14 cellular contexts compared by ENCODE assay signal in genomic region chr16:889586-889985, GRCh38.
DNase-seq lines count a peak whose midpoint lies in the region; ATAC-seq and TF ChIP-seq lines count a peak whose summit lies in the region.
"Had no signal": no experiment of that assay in that cellular context is flagged by ENCODE, and none has a peak within 500 bp of the region (broad histone marks: within the 10 kb centered on the region; RNA-seq: fewer than 3 reads in every experiment).

No MANE protein-coding gene starts in this region.

- POLR2A ChIA-PET in WTC11 (lab: Charles Lee), result no interaction called here

- H3K27ac ChIP-seq in heart left ventricle (no peak overlapping the region), right atrium auricular region (no peak overlapping the region), uterus (no peak overlapping the region)
- H3K27ac ChIP-seq: C4-2B, HL-60 had no signal

- H3K9me3 ChIP-seq in heart left ventricle (peaks cover 0 to 17% (median 6%) of the 10 kb centered on the region in 12 donors), right atrium auricular region (peaks cover 0 to 7% of the 10 kb centered on the region in 2 donors), uterus (no peaks in the 10 kb centered on the region)
- H3K9me3 ChIP-seq: Caco-2 had no signal

- ATAC-seq in heart left ventricle (no peak), WTC11 (no peak), left ventricle myocardium superior (no peak), HG03469 (IDR thresholded peaks at IDR 0.05; ENCODE audit: unreplicated experiment) (no peak)

- H3K27ac Mint-ChIP-seq in WTC11, result peak overlapping the region; percentile 57; the same call in 1 of the 2 replicates
- H3K27ac Mint-ChIP-seq: B cell; CD4-positive, alpha-beta T cell; GM23338 had no signal

- peaks cover 0 to 19% (median 0%) of the 10 kb centered on the region in 9 donors for H3K36me3 ChIP-seq in heart left ventricle
- no peaks in the 10 kb centered on the region for H3K36me3 ChIP-seq in right atrium auricular region
- no peaks in the 10 kb centered on the region for H3K36me3 ChIP-seq in uterus

- H3K4me3 Mint-ChIP-seq in WTC11, result no peak overlapping the region
- H3K4me3 Mint-ChIP-seq: B cell; CD4-positive, alpha-beta T cell; GM23338 had no signal

- H3K27me3 ChIP-seq in heart left ventricle (no peaks in the 10 kb centered on the region), right atrium auricular region (no peaks in the 10 kb centered on the region), uterus (no peaks in the 10 kb centered on the region)

- TF ChIP-seq POLR2A in heart left ventricle (IDR thresholded peaks at IDR 0.05) (no peak), uterus (IDR thresholded peaks at IDR 0.05) (no peak)

- DNase-seq in heart left ventricle (peak in 3 of 5 donors; percentile 10 to 44 (median 11)), right atrium auricular region (ENCODE audit: low spot score) (no peak), WTC11 (ENCODE audit: low spot score) (no peak), left ventricle myocardium superior (peak; percentile 14), medulla oblongata (ENCODE audit: extremely low spot score) (no peak), uterus (no peak)
- DNase-seq: Caco-2; CD4-positive, alpha-beta T cell; HCEC 1CT had no signal

- intact Hi-C loops in heart left ventricle (cut with DNase I) (no loop called here), left ventricle myocardium superior (cut with micrococcal nuclease) (no loop called here), uterus (cut with DNase I; ENCODE audit: low total_unique reads) (no loop called here)

- no peak overlapping the region for H3K4me3 ChIP-seq in heart left ventricle
- H3K4me3 ChIP-seq in right atrium auricular region, result no peak overlapping the region
- H3K4me3 ChIP-seq in uterus, result no peak overlapping the region
- H3K4me3 ChIP-seq: GM23338 had no signal

- WGBS in heart left ventricle, 4 donors, result 80 to 95% (median 87%) methylated on average over 9 to 11 of the region's 11 CpGs

- no peaks in the 10 kb centered on the region for H3K36me3 Mint-ChIP-seq in WTC11

- no peaks in the 10 kb centered on the region for H3K4me1 Mint-ChIP-seq in WTC11
- H3K4me1 Mint-ChIP-seq: B cell had no signal

- CTCF ChIA-PET in WTC11 (lab: Charles Lee), result no interaction called here

- H3K27me3 Mint-ChIP-seq in WTC11 (ENCODE audit: low read depth), result no peaks in the 10 kb centered on the region
- H3K27me3 Mint-ChIP-seq: B cell; CD4-positive, alpha-beta T cell had no signal

- peaks cover 0 to 10% (median 0%) of the 10 kb centered on the region in 12 donors for H3K4me1 ChIP-seq in heart left ventricle
- H3K4me1 ChIP-seq in right atrium auricular region, result peaks cover 0 to 9% of the 10 kb centered on the region in 2 donors
- no peaks in the 10 kb centered on the region for H3K4me1 ChIP-seq in uterus
- H3K4me1 ChIP-seq: Caco-2 had no signal

- TF ChIP-seq CTCF in heart left ventricle (IDR thresholded peaks at IDR 0.05), result no peak
- TF ChIP-seq CTCF in right atrium auricular region (IDR thresholded peaks at IDR 0.05), result no peak
- TF ChIP-seq CTCF in WTC11 (IDR thresholded peaks at IDR 0.05), result no peak
- TF ChIP-seq CTCF in uterus (IDR thresholded peaks at IDR 0.05), result no peak

- no peaks in the 10 kb centered on the region for H3K9me3 Mint-ChIP-seq in WTC11
- H3K9me3 Mint-ChIP-seq: CD4-positive, alpha-beta T cell; GM23338 had no signal

TF ChIP-seq in WTC11, 78 proteins besides CTCF, POLR2A, EP300 and RAD21:
- no peak for TF ChIP-seq ETV6 (CRISPR knock-in tag; IDR thresholded peaks at IDR 0.05)
- TF ChIP-seq GABPB1 (CRISPR knock-in tag; IDR thresholded peaks at IDR 0.05), result no peak
- TF ChIP-seq ELF4 (CRISPR knock-in tag; IDR thresholded peaks at IDR 0.05; ENCODE audit: low read depth), result no peak
- no peak for TF ChIP-seq CBFB (CRISPR knock-in tag; IDR thresholded peaks at IDR 0.05; ENCODE audit: low read depth)
- TF ChIP-seq NFYB (CRISPR knock-in tag; conservative IDR thresholded peaks at IDR 0.05; ENCODE audit: low read depth), result no peak
- no peak for TF ChIP-seq PRDM15 (CRISPR knock-in tag; IDR thresholded peaks at IDR 0.05)
- no peak for TF ChIP-seq ESRRA (CRISPR knock-in tag; IDR thresholded peaks at IDR 0.05; ENCODE audit: borderline replicate concordance)
- no peak for TF ChIP-seq SP1 (CRISPR knock-in tag; conservative IDR thresholded peaks at IDR 0.05)
- no peak for TF ChIP-seq HMGXB4 (CRISPR knock-in tag; IDR thresholded peaks at IDR 0.05)
- no peak for TF ChIP-seq CREB1 (CRISPR knock-in tag; IDR thresholded peaks at IDR 0.05)
- no peak for TF ChIP-seq ATF1 (CRISPR knock-in tag; IDR thresholded peaks at IDR 0.05)
- TF ChIP-seq GTF2I (CRISPR knock-in tag; conservative IDR thresholded peaks at IDR 0.05), result no peak
- TF ChIP-seq TP53 (CRISPR knock-in tag; IDR thresholded peaks at IDR 0.05), result no peak
- TF ChIP-seq ZNF263 (CRISPR knock-in tag; IDR thresholded peaks at IDR 0.05; ENCODE audit: low read depth), result no peak
- no peak for TF ChIP-seq FOXP1 (CRISPR knock-in tag; IDR thresholded peaks at IDR 0.05; ENCODE audit: borderline replicate concordance)
TF ChIP-seq in WTC11: peak in this region for 0.

Comparison
In these comparisons a context has a peak if more than half of its experiments do, and no peak if none do; other contexts are left out.
1. DNase-seq: peak in heart left ventricle (3 of 5) and left ventricle myocardium superior (single experiment); none in right atrium auricular region (single experiment), WTC11 (single experiment), medulla oblongata (single experiment) and uterus (0 of 2).